In the genomic region with DNA sequence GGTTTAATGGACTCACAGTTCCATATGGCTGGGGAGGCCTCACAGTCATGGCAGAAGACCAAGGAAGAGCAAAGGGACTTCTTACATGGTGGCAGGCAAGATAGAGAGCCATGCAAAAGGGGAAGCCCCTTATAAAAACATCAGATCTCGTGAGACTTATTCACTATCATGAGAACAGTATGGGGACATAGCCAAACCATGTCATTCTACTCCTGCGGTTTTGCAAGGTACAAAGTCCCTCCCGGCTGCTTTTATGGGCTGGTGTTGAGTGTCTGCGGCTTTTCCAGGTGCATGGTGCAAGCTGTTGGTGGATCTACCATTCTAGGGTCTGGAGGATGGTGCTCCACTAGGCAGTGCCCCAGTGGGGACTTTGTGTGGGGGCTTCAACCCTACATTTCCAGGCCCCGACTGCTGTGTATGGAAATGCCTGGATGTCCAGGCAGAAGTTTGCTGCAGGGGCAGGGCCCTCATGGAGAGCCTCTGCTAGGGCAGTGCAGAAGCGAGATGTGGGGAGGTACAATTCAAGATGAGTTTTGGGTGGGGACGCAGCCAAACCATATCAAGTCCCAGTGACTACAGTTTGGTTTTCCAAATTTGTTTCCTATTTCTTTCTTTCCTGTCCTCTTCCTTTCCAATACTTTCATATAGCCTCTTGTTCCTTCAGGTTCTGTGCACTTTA, we compare ENCODE assay signal across 1 cellular context.
A peak's percentile ranks its signal among the peaks of the same experiment; 100 is the strongest.
TF ChIP-seq lines count a peak whose summit lies in the region.
"Not testable (repeated sequence)": the region's sequence is repeated elsewhere in the genome, so short reads cannot be mapped to it uniquely, and the experiment has no call there.

No MANE protein-coding gene starts in this region.

TF ChIP-seq in HepG2, 621 proteins besides CTCF, POLR2A, EP300 and RAD21 (continued from another document and continues in another):
- TF ChIP-seq ZNF543 (CRISPR knock-in tag; IDR thresholded peaks at IDR 0.05) (peak; percentile 56), ZSCAN25 (CRISPR knock-in tag; IDR thresholded peaks at IDR 0.05) (0 out of 2 replicates have a peak, but pooled peaks have one; percentile 55), TBX3 (IDR thresholded peaks at IDR 0.05; ENCODE audit: borderline replicate concordance) (peak; percentile 50; the same call in 1 of the 2 replicates), ZNF280D (CRISPR knock-in tag; IDR thresholded peaks at IDR 0.05) (peak; percentile 92), GATAD2A (CRISPR knock-in tag; IDR thresholded peaks at IDR 0.05) (peak; percentile 97), MAF1 (CRISPR knock-in tag; IDR thresholded peaks at IDR 0.05; ENCODE audit: borderline replicate concordance) (0 out of 2 replicates have a peak, but pooled peaks have one; percentile 74), ELF4 (CRISPR knock-in tag; IDR thresholded peaks at IDR 0.05; ENCODE audit: borderline replicate concordance) (peak; percentile 65; the same call in 1 of the 2 replicates), LCORL (CRISPR knock-in tag; IDR thresholded peaks at IDR 0.05) (peak; percentile 81), ZNF24 (IDR thresholded peaks at IDR 0.05) (peak; percentile 58; the same call in 1 of the 2 replicates), BCL6 (CRISPR knock-in tag; IDR thresholded peaks at IDR 0.05) (peak; percentile 71), PHF20 (CRISPR knock-in tag; IDR thresholded peaks at IDR 0.05) (peak; percentile 64; the same call in 1 of the 2 replicates), CCDC6 (CRISPR knock-in tag; IDR thresholded peaks at IDR 0.05) (peak; percentile 86), ARHGAP35 (CRISPR knock-in tag; IDR thresholded peaks at IDR 0.05; ENCODE audit: borderline replicate concordance) (peak; percentile 61; the same call in 1 of the 2 replicates), ELF3 (CRISPR knock-in tag; IDR thresholded peaks at IDR 0.05) (peak; percentile 64), ZNF414 (CRISPR knock-in tag; IDR thresholded peaks at IDR 0.05) (peak; percentile 58), PATZ1 (CRISPR knock-in tag; IDR thresholded peaks at IDR 0.05) (peak; percentile 86), MEF2D (CRISPR knock-in tag; IDR thresholded peaks at IDR 0.05) (peak; percentile 63; the same call in 1 of the 2 replicates), ZNF512 (CRISPR knock-in tag; IDR thresholded peaks at IDR 0.05) (0 out of 2 replicates have a peak, but pooled peaks have one; percentile 1), ZNF574 (CRISPR knock-in tag; IDR thresholded peaks at IDR 0.05) (peak; percentile 28; the same call in 1 of the 2 replicates), MAZ (IDR thresholded peaks at IDR 0.05; ENCODE audit: borderline replicate concordance, low read depth, low read length) (peak; percentile 58; the same call in 1 of the 2 replicates), MAZ (CRISPR knock-in tag; IDR thresholded peaks at IDR 0.05; ENCODE audit: low read depth) (peak; percentile 41; the same call in 1 of the 2 replicates), XBP1 (CRISPR knock-in tag; IDR thresholded peaks at IDR 0.05) (peak; percentile 27; the same call in 1 of the 2 replicates), KDM6A (CRISPR knock-in tag; IDR thresholded peaks at IDR 0.05; ENCODE audit: low read depth) (peak; percentile 95), ZKSCAN8 (CRISPR knock-in tag; IDR thresholded peaks at IDR 0.05; ENCODE audit: borderline replicate concordance) (peak; percentile 71), ZNF3 (CRISPR knock-in tag; IDR thresholded peaks at IDR 0.05) (peak; percentile 9; the same call in 1 of the 2 replicates), ZBTB38 (CRISPR knock-in tag; IDR thresholded peaks at IDR 0.05) (peak; percentile 18), ARID5B (CRISPR knock-in tag; IDR thresholded peaks at IDR 0.05) (peak; percentile 95), SRY (CRISPR knock-in tag; IDR thresholded peaks at IDR 0.05) (0 out of 2 replicates have a peak, but pooled peaks have one; percentile 57), SALL2 (CRISPR knock-in tag; IDR thresholded peaks at IDR 0.05) (peak; percentile 50; the same call in 1 of the 2 replicates), ZNF124 (CRISPR knock-in tag; IDR thresholded peaks at IDR 0.05) (peak; percentile 73; the same call in 1 of the 2 replicates), NCOR1 (IDR thresholded peaks at IDR 0.05; ENCODE audit: borderline replicate concordance, low read length) (peak; percentile 88), MYC (CRISPR knock-in tag; IDR thresholded peaks at IDR 0.05; ENCODE audit: borderline replicate concordance) (peak; percentile 69), GATAD1 (CRISPR knock-in tag; IDR thresholded peaks at IDR 0.05) (peak; percentile 69)
- TF ChIP-seq, protein P1, sequence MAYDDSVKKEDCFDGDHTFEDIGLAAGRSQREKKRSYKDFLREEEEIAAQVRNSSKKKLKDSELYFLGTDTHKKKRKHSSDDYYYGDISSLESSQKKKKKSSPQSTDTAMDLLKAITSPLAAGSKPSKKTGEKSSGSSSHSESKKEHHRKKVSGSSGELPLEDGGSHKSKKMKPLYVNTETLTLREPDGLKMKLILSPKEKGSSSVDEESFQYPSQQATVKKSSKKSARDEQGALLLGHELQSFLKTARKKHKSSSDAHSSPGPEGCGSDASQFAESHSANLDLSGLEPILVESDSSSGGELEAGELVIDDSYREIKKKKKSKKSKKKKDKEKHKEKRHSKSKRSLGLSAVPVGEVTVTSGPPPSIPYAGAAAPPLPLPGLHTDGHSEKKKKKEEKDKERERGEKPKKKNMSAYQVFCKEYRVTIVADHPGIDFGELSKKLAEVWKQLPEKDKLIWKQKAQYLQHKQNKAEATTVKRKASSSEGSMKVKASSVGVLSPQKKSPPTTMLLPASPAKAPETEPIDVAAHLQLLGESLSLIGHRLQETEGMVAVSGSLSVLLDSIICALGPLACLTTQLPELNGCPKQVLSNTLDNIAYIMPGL (CRISPR knock-in tag; IDR thresholded peaks at IDR 0.05; ENCODE audit: borderline replicate concordance in 1 of 2, low read depth in 1 of 2): peak; percentile 17 to 81; a peak in 1 of 4 replicates
- TF ChIP-seq LCORL (IDR thresholded peaks at IDR 0.05): not testable (repeated sequence)
- TF ChIP-seq, protein P2, sequence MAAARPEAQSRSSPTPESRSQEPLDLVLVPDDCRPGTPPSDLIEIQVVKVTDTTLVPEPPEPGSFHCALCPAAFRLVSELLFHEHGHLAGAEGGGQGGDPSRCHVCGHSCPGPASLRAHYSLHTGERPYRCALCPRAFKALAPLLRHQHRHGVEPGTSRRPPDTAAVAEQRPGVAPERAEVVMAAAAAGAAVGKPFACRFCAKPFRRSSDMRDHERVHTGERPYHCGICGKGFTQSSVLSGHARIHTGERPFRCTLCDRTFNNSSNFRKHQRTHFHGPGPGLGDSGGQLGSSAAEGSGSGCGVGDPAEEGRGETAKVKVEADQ (CRISPR knock-in tag; IDR thresholded peaks at IDR 0.05; ENCODE audit: borderline replicate concordance): peak; percentile 89
